ENCODE assay signal across 1 cellular context in the genomic region with DNA sequence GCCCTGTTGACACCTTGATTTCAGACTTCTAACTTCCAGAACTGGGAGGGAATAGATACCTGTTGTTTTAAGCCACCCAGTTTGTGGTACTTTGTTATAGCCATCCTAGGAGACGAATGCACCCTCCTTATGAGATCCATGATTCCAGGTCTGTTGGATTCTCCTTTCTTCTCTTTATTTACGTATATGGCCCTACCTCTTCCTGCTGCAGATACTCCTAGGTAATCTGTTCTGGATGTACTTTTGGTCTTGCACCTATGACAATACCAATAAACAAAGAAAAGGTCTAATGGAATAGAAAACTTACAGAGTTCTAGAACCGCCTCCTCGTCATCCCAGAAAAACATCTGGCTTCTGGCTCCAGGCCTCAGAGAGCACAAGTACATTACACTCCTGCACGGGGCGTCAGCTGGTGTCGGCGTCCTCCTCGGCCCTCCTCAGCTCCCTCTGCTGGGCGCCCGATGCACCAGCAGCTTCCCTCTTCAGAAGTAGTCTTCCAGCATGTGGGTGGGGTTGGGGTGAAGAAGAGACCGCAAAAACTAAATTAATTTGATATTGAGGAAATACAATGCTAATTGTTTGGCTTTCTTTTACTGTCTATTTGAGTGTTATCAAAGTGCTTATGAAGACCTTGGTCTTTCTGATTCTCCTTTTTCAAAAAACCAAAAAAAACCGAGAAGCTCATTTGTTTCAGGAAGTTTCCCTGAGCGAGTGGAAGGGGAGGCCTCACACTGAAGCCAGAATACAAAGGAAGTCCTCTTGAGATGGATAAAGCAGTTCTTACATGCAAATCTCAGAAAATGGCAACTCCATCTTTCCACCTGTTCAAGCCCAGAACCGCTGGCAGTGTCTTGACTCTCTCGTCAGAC.
A peak's percentile ranks its signal among the peaks of the same experiment; 100 is the strongest.
TF ChIP-seq lines count a peak whose summit lies in the region.

No MANE protein-coding gene starts in this region.

TF ChIP-seq in HEK293, 187 proteins besides CTCF, POLR2A, EP300 and RAD21 (continued from another document and continues in another):
- TF ChIP-seq ZBTB44 (tag by site-specific recombination; IDR thresholded peaks at IDR 0.05): peak; percentile 61; the same call in 1 of the 2 replicates
- TF ChIP-seq ZNF548 (tag by site-specific recombination; IDR thresholded peaks at IDR 0.05): no peak
- TF ChIP-seq ZNF560 (tag by site-specific recombination; IDR thresholded peaks at IDR 0.05; ENCODE audit: borderline replicate concordance): no peak
- 0 out of 2 replicates have a peak, but pooled peaks have one; percentile 36 for TF ChIP-seq ZXDB (tag by site-specific recombination; IDR thresholded peaks at IDR 0.05)
- no peak for TF ChIP-seq ZNF133 (tag by site-specific recombination; IDR thresholded peaks at IDR 0.05)
- no peak for TF ChIP-seq ZSCAN4 (tag by site-specific recombination; IDR thresholded peaks at IDR 0.05)
- TF ChIP-seq KLF10 (tag by site-specific recombination; IDR thresholded peaks at IDR 0.05): no peak
- TF ChIP-seq ZFHX2 (tag by site-specific recombination; conservative IDR thresholded peaks at IDR 0.05): 0 out of 2 replicates have a peak, but pooled peaks have one; percentile 23
- no peak for TF ChIP-seq ZNF394 (tag by site-specific recombination; IDR thresholded peaks at IDR 0.05; ENCODE audit: borderline replicate concordance)
- TF ChIP-seq ZEB2 (tag by site-specific recombination; IDR thresholded peaks at IDR 0.05): 0 out of 2 replicates have a peak, but pooled peaks have one; percentile 14
- TF ChIP-seq ZNF792 (tag by site-specific recombination; IDR thresholded peaks at IDR 0.05): no peak
- peak; percentile 79; the same call in 1 of the 2 replicates for TF ChIP-seq ZSCAN30 (tag by site-specific recombination; IDR thresholded peaks at IDR 0.05)
- no peak for TF ChIP-seq ZNF626 (tag by site-specific recombination; IDR thresholded peaks at IDR 0.05)
- TF ChIP-seq ZNF112 (tag by site-specific recombination; IDR thresholded peaks at IDR 0.05): no peak
- TF ChIP-seq ZNF2 (tag by site-specific recombination; IDR thresholded peaks at IDR 0.05): peak; percentile 76; the same call in 1 of the 2 replicates
- TF ChIP-seq TRIM28 (IDR thresholded peaks at IDR 0.05; ENCODE audit: borderline replicate concordance, low read length): no peak
- 0 out of 2 replicates have a peak, but pooled peaks have one; percentile 20 for TF ChIP-seq IKZF3 (tag by site-specific recombination; IDR thresholded peaks at IDR 0.05)
- TF ChIP-seq, protein P1, sequence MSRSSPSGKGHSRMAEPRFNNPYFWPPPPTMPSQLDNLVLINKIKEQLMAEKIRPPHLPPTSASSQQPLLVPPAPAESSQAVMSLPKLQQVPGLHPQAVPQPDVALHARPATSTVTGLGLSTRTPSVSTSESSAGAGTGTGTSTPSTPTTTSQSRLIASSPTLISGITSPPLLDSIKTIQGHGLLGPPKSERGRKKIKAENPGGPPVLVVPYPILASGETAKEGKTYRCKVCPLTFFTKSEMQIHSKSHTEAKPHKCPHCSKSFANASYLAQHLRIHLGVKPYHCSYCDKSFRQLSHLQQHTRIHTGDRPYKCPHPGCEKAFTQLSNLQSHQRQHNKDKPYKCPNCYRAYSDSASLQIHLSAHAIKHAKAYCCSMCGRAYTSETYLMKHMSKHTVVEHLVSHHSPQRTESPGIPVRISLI (tag by site-specific recombination; IDR thresholded peaks at IDR 0.05): no peak
- TF ChIP-seq KLF8 (tag by site-specific recombination; IDR thresholded peaks at IDR 0.05): peak; percentile 52
- TF ChIP-seq ZSCAN5A (tag by site-specific recombination; IDR thresholded peaks at IDR 0.05): no peak
- no peak for TF ChIP-seq ZNF837 (tag by site-specific recombination; IDR thresholded peaks at IDR 0.05)
- TF ChIP-seq, protein P2, sequence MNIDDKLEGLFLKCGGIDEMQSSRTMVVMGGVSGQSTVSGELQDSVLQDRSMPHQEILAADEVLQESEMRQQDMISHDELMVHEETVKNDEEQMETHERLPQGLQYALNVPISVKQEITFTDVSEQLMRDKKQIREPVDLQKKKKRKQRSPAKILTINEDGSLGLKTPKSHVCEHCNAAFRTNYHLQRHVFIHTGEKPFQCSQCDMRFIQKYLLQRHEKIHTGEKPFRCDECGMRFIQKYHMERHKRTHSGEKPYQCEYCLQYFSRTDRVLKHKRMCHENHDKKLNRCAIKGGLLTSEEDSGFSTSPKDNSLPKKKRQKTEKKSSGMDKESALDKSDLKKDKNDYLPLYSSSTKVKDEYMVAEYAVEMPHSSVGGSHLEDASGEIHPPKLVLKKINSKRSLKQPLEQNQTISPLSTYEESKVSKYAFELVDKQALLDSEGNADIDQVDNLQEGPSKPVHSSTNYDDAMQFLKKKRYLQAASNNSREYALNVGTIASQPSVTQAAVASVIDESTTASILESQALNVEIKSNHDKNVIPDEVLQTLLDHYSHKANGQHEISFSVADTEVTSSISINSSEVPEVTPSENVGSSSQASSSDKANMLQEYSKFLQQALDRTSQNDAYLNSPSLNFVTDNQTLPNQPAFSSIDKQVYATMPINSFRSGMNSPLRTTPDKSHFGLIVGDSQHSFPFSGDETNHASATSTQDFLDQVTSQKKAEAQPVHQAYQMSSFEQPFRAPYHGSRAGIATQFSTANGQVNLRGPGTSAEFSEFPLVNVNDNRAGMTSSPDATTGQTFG (tag by site-specific recombination; IDR thresholded peaks at IDR 0.05; ENCODE audit: borderline replicate concordance): no peak
- no peak for TF ChIP-seq ZNF16 (tag by site-specific recombination; IDR thresholded peaks at IDR 0.05; ENCODE audit: low read depth)
- TF ChIP-seq ZNF654 (tag by site-specific recombination; IDR thresholded peaks at IDR 0.05; ENCODE audit: low read depth): peak; percentile 48
- TF ChIP-seq AEBP2 (tag by site-specific recombination; IDR thresholded peaks at IDR 0.05; ENCODE audit: borderline replicate concordance): no peak
- no peak for TF ChIP-seq ZNF677 (tag by site-specific recombination; IDR thresholded peaks at IDR 0.05)
- no peak for TF ChIP-seq ZNF132 (tag by site-specific recombination; IDR thresholded peaks at IDR 0.05; ENCODE audit: borderline replicate concordance)
- TF ChIP-seq MEIS1 (CRISPR knock-in tag; IDR thresholded peaks at IDR 0.05; ENCODE audit: borderline replicate concordance): 0 out of 2 replicates have a peak, but pooled peaks have one; percentile 20
- TF ChIP-seq, protein P3, sequence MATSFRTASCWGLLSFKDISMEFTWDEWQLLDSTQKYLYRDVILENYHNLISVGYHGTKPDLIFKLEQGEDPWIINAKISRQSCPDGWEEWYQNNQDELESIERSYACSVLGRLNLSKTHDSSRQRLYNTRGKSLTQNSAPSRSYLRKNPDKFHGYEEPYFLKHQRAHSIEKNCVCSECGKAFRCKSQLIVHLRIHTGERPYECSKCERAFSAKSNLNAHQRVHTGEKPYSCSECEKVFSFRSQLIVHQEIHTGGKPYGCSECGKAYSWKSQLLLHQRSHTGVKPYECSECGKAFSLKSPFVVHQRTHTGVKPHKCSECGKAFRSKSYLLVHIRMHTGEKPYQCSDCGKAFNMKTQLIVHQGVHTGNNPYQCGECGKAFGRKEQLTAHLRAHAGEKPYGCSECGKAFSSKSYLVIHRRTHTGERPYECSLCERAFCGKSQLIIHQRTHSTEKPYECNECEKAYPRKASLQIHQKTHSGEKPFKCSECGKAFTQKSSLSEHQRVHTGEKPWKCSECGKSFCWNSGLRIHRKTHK (tag by site-specific recombination; IDR thresholded peaks at IDR 0.05): no peak
- no peak for TF ChIP-seq ZNF768 (tag by site-specific recombination; IDR thresholded peaks at IDR 0.05)
- TF ChIP-seq ZNF18 (tag by site-specific recombination; IDR thresholded peaks at IDR 0.05): no peak
- no peak for TF ChIP-seq ZNF239 (tag by site-specific recombination; IDR thresholded peaks at IDR 0.05)
- TF ChIP-seq ZNF555 (tag by site-specific recombination; conservative IDR thresholded peaks at IDR 0.05): no peak
- no peak for TF ChIP-seq GLI4 (tag by site-specific recombination; IDR thresholded peaks at IDR 0.05)
- TF ChIP-seq ZNF544 (tag by site-specific recombination; IDR thresholded peaks at IDR 0.05): no peak
- TF ChIP-seq MYNN (tag by site-specific recombination; IDR thresholded peaks at IDR 0.05; ENCODE audit: borderline replicate concordance): no peak
- no peak for TF ChIP-seq ZBTB11 (tag by site-specific recombination; conservative IDR thresholded peaks at IDR 0.05; ENCODE audit: low read depth)
- no peak for TF ChIP-seq FEZF1 (tag by site-specific recombination; IDR thresholded peaks at IDR 0.05)
- no peak for TF ChIP-seq KLF16 (tag by site-specific recombination; IDR thresholded peaks at IDR 0.05)
